In the genomic region with DNA sequence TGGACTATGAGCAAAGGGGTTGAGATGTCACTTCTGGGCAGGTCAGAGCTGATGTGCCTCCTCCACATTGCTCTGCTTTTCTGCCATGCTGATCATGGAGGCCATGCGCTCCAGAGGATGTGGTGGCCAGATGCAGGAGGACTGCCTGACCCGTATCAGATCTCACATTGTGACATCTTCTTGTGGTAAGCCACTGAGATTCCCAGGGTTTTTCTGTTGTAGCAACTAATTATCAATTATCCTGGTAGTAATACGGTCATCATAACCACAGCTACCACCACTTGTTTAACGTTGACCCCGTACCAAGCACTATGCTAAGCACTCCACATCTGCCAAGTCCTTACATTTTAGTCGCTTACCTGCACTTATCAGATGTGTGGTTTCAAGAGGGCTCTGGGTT, we compare ENCODE assay signal across 18 cellular contexts.
"Had no signal": no experiment of that assay in that cellular context is flagged by ENCODE, and none has a peak within 500 bp of the region (broad histone marks: within the 10 kb centered on the region; RNA-seq: fewer than 3 reads in every experiment).

No MANE protein-coding gene starts in this region.

- H3K27me3 ChIP-seq: body of pancreas, esophagus muscularis mucosa, heart left ventricle, pancreas, sigmoid colon had no signal

- DNase-seq: activated CD4-positive, alpha-beta T cell treated with anti-CD3 and anti-CD28 coated beads for 1 hour; activated CD4-positive, alpha-beta T cell treated with anti-CD3 and anti-CD28 coated beads, Interleukin-2, amount 50 U/mL, for 4 hours; activated T-cell treated with anti-CD3 and anti-CD28 coated beads for 4 hours; body of pancreas; caudate nucleus; heart left ventricle; left colon; naive B cell; pancreas; sigmoid colon; stimulated activated CD4-positive, alpha-beta T cell treated with anti-CD3 and anti-CD28 coated beads, Interleukin-12 subunit alpha, Interleukin-12 subunit beta, amount 100 ng/mL, for 4 hours; stimulated activated CD4-positive, alpha-beta T cell treated with anti-CD3 and anti-CD28 coated beads, Interleukin-2, amount 100 ng/mL, for 24 hours had no signal

- H3K9me3 Mint-ChIP-seq: activated naive CD4-positive, alpha-beta T cell treated with anti-CD3 and anti-CD28 coated beads, Interleukin-2, amount 50 U/mL, for 24 hours; activated T-helper 2 cell treated with anti-CD3 and anti-CD28 coated beads, Interferon-gamma antibody, Interleukin-2, Interleukin-4, amounts not matched to agents 10 μg/mL and 5 μg/mL and 100 μg/mL, durations not matched to agents 14 hours and 24 hours and 36 hours had no signal

- H3K4me1 Mint-ChIP-seq: activated naive CD4-positive, alpha-beta T cell treated with anti-CD3 and anti-CD28 coated beads, Interleukin-2, amount 50 U/mL, for 24 hours; naive B cell had no signal

- H3K4me3 ChIP-seq: body of pancreas, coronary artery, esophagus muscularis mucosa, heart left ventricle, lung, pancreas, sigmoid colon had no signal

- ATAC-seq: body of pancreas, heart left ventricle, left colon, pancreas had no signal

- H3K36me3 Mint-ChIP-seq: activated naive CD4-positive, alpha-beta T cell treated with anti-CD3 and anti-CD28 coated beads, Interleukin-2, amount 50 U/mL, for 24 hours had no signal

- H3K4me1 ChIP-seq: body of pancreas, esophagus muscularis mucosa, pancreas, sigmoid colon had no signal

- H3K36me3 ChIP-seq: esophagus muscularis mucosa, heart left ventricle, pancreas, sigmoid colon had no signal

- H3K27ac Mint-ChIP-seq: activated naive CD4-positive, alpha-beta T cell treated with anti-CD3 and anti-CD28 coated beads, Interleukin-2, amount 50 U/mL, for 24 hours; activated T-helper 2 cell treated with anti-CD3 and anti-CD28 coated beads, Interferon-gamma antibody, Interleukin-2, Interleukin-4, amounts not matched to agents 10 μg/mL and 5 μg/mL and 100 μg/mL, durations not matched to agents 14 hours and 24 hours and 36 hours; naive B cell had no signal

- H3K27ac ChIP-seq: body of pancreas, coronary artery, esophagus muscularis mucosa, heart left ventricle, pancreas, sigmoid colon, VCaP had no signal

- H3K4me3 Mint-ChIP-seq: activated naive CD4-positive, alpha-beta T cell treated with anti-CD3 and anti-CD28 coated beads, Interleukin-2, amount 50 U/mL, for 24 hours; naive B cell had no signal

- H3K9me3 ChIP-seq: esophagus muscularis mucosa, heart left ventricle, pancreas, sigmoid colon had no signal
